In genomic region chr11:19071255-19071654, GRCh38 we compare ENCODE assay signal across 8 cellular contexts. TPM values are rescaled to one million over a fixed set of nuclear protein-coding genes. Genes with fewer than 3 reads are reported as not detected.
DNase-seq lines count a peak whose midpoint lies in the region; ATAC-seq and TF ChIP-seq lines count a peak whose summit lies in the region.

No MANE protein-coding gene starts in this region.

- DNase-seq in Ammon's horn (ENCODE audit: low spot score) (peak; percentile 84), NCI-H345 (lab: John Stamatoyannopoulos, UW) (peak; percentile 80), choroid plexus epithelial cell (ENCODE audit: low read depth) (peak; percentile 85)
- DNase-seq in activated CD4-positive, CD25-positive, alpha-beta regulatory T cell treated with anti-CD3 and anti-CD28 coated beads, Interleukin-2, amount 50 U/mL, for 16 hours (ENCODE audit: low read depth, low spot score): peak; percentile 8
- DNase-seq in stimulated activated CD4-positive, alpha-beta T cell treated with anti-CD3 and anti-CD28 coated beads, TNF-alpha, amount 100 ng/mL, for 24 hours (ENCODE audit: low read depth in 3 of 3): peak; percentile 4 to 65 (median 22)

- H3K27me3 ChIP-seq in liver (ENCODE audit: control insufficient read depth in 4 of 4, insufficient read depth in 4 of 4, low read length in 3 of 4): peaks cover 0 to 7% (median 0%) of the 10 kb centered on the region in 4 donors

- peak; percentile 95 to 96 for TF ChIP-seq RAD21 in liver (IDR thresholded peaks at IDR 0.05)

- H3K27ac ChIP-seq in liver (ENCODE audit: low read depth in 1 of 2, low read length in 2 of 2): no peak overlapping the region

- WGBS in liver: 4% methylated on average over 11 of the region's 11 CpGs

- ATAC-seq in GM18909 (IDR thresholded peaks at IDR 0.05; ENCODE audit: poor library complexity, unreplicated experiment) (peak; percentile 96), HG03175 (IDR thresholded peaks at IDR 0.05; ENCODE audit: unreplicated experiment) (peak; percentile 92)

- no peaks in the 10 kb centered on the region for H3K36me3 ChIP-seq in liver (ENCODE audit: control insufficient read depth in 4 of 4, insufficient read depth in 3 of 4, low read depth in 1 of 4, low read length in 3 of 4)

- no peaks in the 10 kb centered on the region for H3K4me1 ChIP-seq in liver (ENCODE audit: control insufficient read depth in 4 of 4, insufficient read depth in 4 of 4, low read length in 3 of 4)

- peak overlapping the region; percentile 33 for H3K4me3 ChIP-seq in choroid plexus epithelial cell (ENCODE audit: low read depth, low read length)
- H3K4me3 ChIP-seq in liver (ENCODE audit: low read depth in 1 of 3, low read length in 3 of 3): no peak overlapping the region

- H3K9me3 ChIP-seq in liver (ENCODE audit: control insufficient read depth in 4 of 4, low read length in 3 of 4): no peaks in the 10 kb centered on the region

- TF ChIP-seq CTCF in choroid plexus epithelial cell (conservative IDR thresholded peaks at IDR 0.05; ENCODE audit: low read depth, low read length) (peak; percentile 99), liver (IDR thresholded peaks at IDR 0.05; ENCODE audit: low read depth, low read length, missing input control) (peak; percentile 98)

- H3K9ac ChIP-seq in liver (ENCODE audit: low read depth in 1 of 2, low read length in 2 of 2): no peak overlapping the region

TF ChIP-seq in liver, 16 proteins besides CTCF, POLR2A, EP300 and RAD21:
- TF ChIP-seq EGR1 (IDR thresholded peaks at IDR 0.05; ENCODE audit: low read depth in 2 of 2) (no peak), RXRA (IDR thresholded peaks at IDR 0.05) (peak; percentile 18 to 31), ZBTB33 (IDR thresholded peaks at IDR 0.05) (no peak), JUND (IDR thresholded peaks at IDR 0.05) (peak in 1 of 2 donors; percentile 49), FOXA2 (IDR thresholded peaks at IDR 0.05) (no peak), FOXA1 (IDR thresholded peaks at IDR 0.05) (no peak), ATF3 (IDR thresholded peaks at IDR 0.05) (peak; percentile 40), HNF4A (conservative IDR thresholded peaks at IDR 0.05) (no peak), SP1 (IDR thresholded peaks at IDR 0.05) (no peak), HNF4G (IDR thresholded peaks at IDR 0.05) (no peak), YY1 (IDR thresholded peaks at IDR 0.05) (peak; percentile 43), GABPA (IDR thresholded peaks at IDR 0.05 in 1 of 2, conservative IDR thresholded peaks at IDR 0.05 in 1 of 2) (no peak), TAF1 (conservative IDR thresholded peaks at IDR 0.05) (no peak), NR2F2 (IDR thresholded peaks at IDR 0.05) (no peak)
- TF ChIP-seq, protein P1, sequence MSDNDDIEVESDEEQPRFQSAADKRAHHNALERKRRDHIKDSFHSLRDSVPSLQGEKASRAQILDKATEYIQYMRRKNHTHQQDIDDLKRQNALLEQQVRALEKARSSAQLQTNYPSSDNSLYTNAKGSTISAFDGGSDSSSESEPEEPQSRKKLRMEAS (IDR thresholded peaks at IDR 0.05): no peak
- TF ChIP-seq, protein P2, sequence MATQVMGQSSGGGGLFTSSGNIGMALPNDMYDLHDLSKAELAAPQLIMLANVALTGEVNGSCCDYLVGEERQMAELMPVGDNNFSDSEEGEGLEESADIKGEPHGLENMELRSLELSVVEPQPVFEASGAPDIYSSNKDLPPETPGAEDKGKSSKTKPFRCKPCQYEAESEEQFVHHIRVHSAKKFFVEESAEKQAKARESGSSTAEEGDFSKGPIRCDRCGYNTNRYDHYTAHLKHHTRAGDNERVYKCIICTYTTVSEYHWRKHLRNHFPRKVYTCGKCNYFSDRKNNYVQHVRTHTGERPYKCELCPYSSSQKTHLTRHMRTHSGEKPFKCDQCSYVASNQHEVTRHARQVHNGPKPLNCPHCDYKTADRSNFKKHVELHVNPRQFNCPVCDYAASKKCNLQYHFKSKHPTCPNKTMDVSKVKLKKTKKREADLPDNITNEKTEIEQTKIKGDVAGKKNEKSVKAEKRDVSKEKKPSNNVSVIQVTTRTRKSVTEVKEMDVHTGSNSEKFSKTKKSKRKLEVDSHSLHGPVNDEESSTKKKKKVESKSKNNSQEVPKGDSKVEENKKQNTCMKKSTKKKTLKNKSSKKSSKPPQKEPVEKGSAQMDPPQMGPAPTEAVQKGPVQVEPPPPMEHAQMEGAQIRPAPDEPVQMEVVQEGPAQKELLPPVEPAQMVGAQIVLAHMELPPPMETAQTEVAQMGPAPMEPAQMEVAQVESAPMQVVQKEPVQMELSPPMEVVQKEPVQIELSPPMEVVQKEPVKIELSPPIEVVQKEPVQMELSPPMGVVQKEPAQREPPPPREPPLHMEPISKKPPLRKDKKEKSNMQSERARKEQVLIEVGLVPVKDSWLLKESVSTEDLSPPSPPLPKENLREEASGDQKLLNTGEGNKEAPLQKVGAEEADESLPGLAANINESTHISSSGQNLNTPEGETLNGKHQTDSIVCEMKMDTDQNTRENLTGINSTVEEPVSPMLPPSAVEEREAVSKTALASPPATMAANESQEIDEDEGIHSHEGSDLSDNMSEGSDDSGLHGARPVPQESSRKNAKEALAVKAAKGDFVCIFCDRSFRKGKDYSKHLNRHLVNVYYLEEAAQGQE (IDR thresholded peaks at IDR 0.05): no peak

RNA-seq across cellular contexts. Expression of gene MRGPRX2, which starts 10.7 kb away (rescaled TPM):
- not detected for total RNA-seq in liver
- not detected for polyA plus RNA-seq in liver

RNA-seq across cellular contexts. Expression of gene ZDHHC13, which starts 45.7 kb away (rescaled TPM):
- total RNA-seq in liver: 1 to 10 TPM; 3.9 to 8.2 TPM
- polyA plus RNA-seq in liver: 1 to 10 TPM; 1.2 to 1.5 TPM

Comparison
In these comparisons a context has a peak if more than half of its experiments do, and no peak if none do; other contexts are left out.
1. DNase-seq: peak in every context shown above with its lines; median percentile 85 in choroid plexus epithelial cell; 84 in Ammon's horn; 80 in NCI-H345; 22 in stimulated activated CD4-positive, alpha-beta T cell treated with anti-CD3 and anti-CD28 coated beads, TNF-alpha, amount 100 ng/mL, for 24 hours; 8 in activated CD4-positive, CD25-positive, alpha-beta regulatory T cell treated with anti-CD3 and anti-CD28 coated beads, Interleukin-2, amount 50 U/mL, for 16 hours.